9 cellular contexts compared by ENCODE assay signal in genomic region chr12:123571343-123571813, GRCh38. TPM values are rescaled to one million over a fixed set of nuclear protein-coding genes. Genes with fewer than 3 reads are reported as not detected.
DNase-seq lines count a peak whose midpoint lies in the region; ATAC-seq, FAIRE-seq and TF ChIP-seq lines count a peak whose summit lies in the region.
"Had no signal": no experiment of that assay in that cellular context is flagged by ENCODE, and none has a peak within 500 bp of the region (broad histone marks: within the 10 kb centered on the region; RNA-seq: fewer than 3 reads in every experiment).

No MANE protein-coding gene starts in this region.

- TF ChIP-seq CTCF in bronchial epithelial cell (IDR thresholded peaks at IDR 0.05; ENCODE audit: insufficient read depth, low read length, severe bottlenecking): no peak

- no peak overlapping the region for H3K4me3 ChIP-seq in bronchial epithelial cell (ENCODE audit: low read depth, low read length)

- ATAC-seq in HG02678 (IDR thresholded peaks at IDR 0.05; ENCODE audit: unreplicated experiment) (no peak), HG02852 (IDR thresholded peaks at IDR 0.05; ENCODE audit: unreplicated experiment) (no peak), HG03378 (IDR thresholded peaks at IDR 0.05; ENCODE audit: unreplicated experiment) (no peak)
- ATAC-seq: stimulated activated naive CD8-positive, alpha-beta T cell treated with anti-CD3 and anti-CD28 coated beads, Interleukin-15, Interleukin-2, amounts not matched to agents 100 U/mL and 50 U/mL, for 24 hours had no signal

- no peaks in the 10 kb centered on the region for H3K36me3 ChIP-seq in bronchial epithelial cell (ENCODE audit: control insufficient read depth, insufficient read depth, low read length)

- FAIRE-seq in bronchial epithelial cell (lab: Jason Lieb, UNC): peak; percentile 47

- DNase-seq in AG08396 (ENCODE audit: low spot score) (peak; percentile 59), M059J (ENCODE audit: low read depth) (peak; percentile 48), bronchial epithelial cell (ENCODE audit: low read depth) (peak; percentile 79), left kidney (ENCODE audit: low read depth, low spot score) (peak; percentile 37), ureter (ENCODE audit: low spot score) (no peak)
- DNase-seq: stimulated activated naive CD8-positive, alpha-beta T cell treated with anti-CD3 and anti-CD28 coated beads, Interleukin-15, Interleukin-2, amounts not matched to agents 100 U/mL and 50 U/mL, for 24 hours had no signal

- H3K27me3 ChIP-seq in bronchial epithelial cell (ENCODE audit: control insufficient read depth, insufficient read depth, low read length): no peaks in the 10 kb centered on the region

RNA-seq across cellular contexts. Expression of gene TMED2, which starts 13.0 kb away (rescaled TPM):
- total RNA-seq in M059J (2014; rRNA removed; shearing (Covaris generic)): 294 and 301 TPM in 2 replicates
- total RNA-seq in bronchial epithelial cell: 592 and 595 TPM in 2 replicates
- total RNA-seq in ureter: 261 TPM

RNA-seq across cellular contexts. Expression of gene DDX55, which starts 30.5 kb away (rescaled TPM):
- 18.9 and 33.6 TPM in 2 replicates for total RNA-seq in M059J (2014; rRNA removed; shearing (Covaris generic))
- 16.5 and 23.4 TPM in 2 replicates for total RNA-seq in bronchial epithelial cell
- total RNA-seq in ureter: 36.8 TPM

RNA-seq across cellular contexts. Expression of gene RILPL1, which starts 37.9 kb away (rescaled TPM):
- total RNA-seq in M059J (2014; rRNA removed; shearing (Covaris generic)): 9.2 and 15.7 TPM in 2 replicates
- 7.9 and 8.6 TPM in 2 replicates for total RNA-seq in bronchial epithelial cell
- total RNA-seq in ureter: 20.2 TPM
